Comparison of ENCODE assay signal across 13 cellular contexts in genomic region chr14:50025776-50026175, GRCh38.
DNase-seq lines count a peak whose midpoint lies in the region; ATAC-seq and TF ChIP-seq lines count a peak whose summit lies in the region.
"Had no signal": no experiment of that assay in that cellular context is flagged by ENCODE, and none has a peak within 500 bp of the region (broad histone marks: within the 10 kb centered on the region; RNA-seq: fewer than 3 reads in every experiment).

No MANE protein-coding gene starts in this region.

- H3K9me3 Mint-ChIP-seq in HFFc6: peaks cover 18% of the 10 kb centered on the region

- 0 out of 2 replicates have a peak overlapping the region, but pooled peaks have one; percentile 38 for H3K27ac Mint-ChIP-seq in HFFc6
- H3K27ac Mint-ChIP-seq: CD4-positive, CD25-positive, alpha-beta regulatory T cell; T-helper 17 cell had no signal

- peaks cover 23% of the 10 kb centered on the region for H3K36me3 Mint-ChIP-seq in HFFc6 (ENCODE audit: low read depth)

- DNase-seq in DMS79 (lab: John Stamatoyannopoulos, UW) (peak; percentile 15), HFFc6 (no peak), RPMI8226 (peak; percentile 42), fibroblast of gingiva (ENCODE audit: low read depth) (peak; percentile 24), T-helper 1 cell (no peak), amniotic stem cell (lab: John Stamatoyannopoulos, UW) (no peak)
- DNase-seq: caudate nucleus; CD4-positive, CD25-positive, alpha-beta regulatory T cell; NCI-H1930; spleen; T-helper 17 cell; thyroid gland had no signal

- peaks cover 1% of the 10 kb centered on the region for H3K27me3 Mint-ChIP-seq in HFFc6 (ENCODE audit: insufficient read depth)
- H3K27me3 Mint-ChIP-seq: CD4-positive, CD25-positive, alpha-beta regulatory T cell; T-helper 17 cell had no signal

- H3K4me1 Mint-ChIP-seq in HFFc6 (ENCODE audit: low read depth): peaks cover 44% of the 10 kb centered on the region

- TF ChIP-seq CTCF in HFFc6 (IDR thresholded peaks at IDR 0.05): no peak

- ATAC-seq in HG03571 (IDR thresholded peaks at IDR 0.05; ENCODE audit: unreplicated experiment): no peak
- ATAC-seq: T-helper 17 cell had no signal

- H3K4me3 Mint-ChIP-seq in HFFc6: no peak overlapping the region
- H3K4me3 Mint-ChIP-seq: CD4-positive, CD25-positive, alpha-beta regulatory T cell; T-helper 17 cell had no signal

Comparison
In these comparisons a context has a peak if more than half of its experiments do, and no peak if none do; other contexts are left out.
1. DNase-seq: peak in DMS79 (single experiment), RPMI8226 (single experiment) and fibroblast of gingiva (single experiment); none in HFFc6 (single experiment), T-helper 1 cell (0 of 5) and amniotic stem cell (single experiment).